In genomic region chrX:67780694-67781109, GRCh38 we compare ENCODE assay signal across 8 cellular contexts.
DNase-seq lines count a peak whose midpoint lies in the region; ATAC-seq and TF ChIP-seq lines count a peak whose summit lies in the region.

No MANE protein-coding gene starts in this region.

- intact Hi-C loops in mucosa of descending colon (cut with DNase I, micrococcal nuclease), result no loop called here

- peak; percentile 29 for ATAC-seq in mucosa of descending colon

- H3K36me3 ChIP-seq in BLaER1 treated with 17β-estradiol and CSF1 and Interleukin-3, amounts not matched to agents 10 nM and 100 nM, result no peaks in the 10 kb centered on the region
- H3K36me3 ChIP-seq in mucosa of descending colon (ENCODE audit: low read depth), result no peaks in the 10 kb centered on the region

- H3K27ac ChIP-seq in BLaER1 treated with 17β-estradiol and CSF1 and Interleukin-3, amounts not matched to agents 10 nM and 100 nM, result peak overlapping the region; percentile 75 to 91 (median 90); a peak in 21 of 22 replicates

- H3K9ac ChIP-seq in BLaER1 treated with 17β-estradiol and CSF1 and Interleukin-3, amounts not matched to agents 10 nM and 100 nM, result peak overlapping the region; percentile 60 to 80 (median 75); a peak in 21 of 22 replicates

- H3K9me3 ChIP-seq in BLaER1 treated with 17β-estradiol and CSF1 and Interleukin-3, amounts not matched to agents 10 nM and 100 nM (replicated peaks in 1 of 11), result peaks cover 0 to 28% (median 17%) of the 10 kb centered on the region in 11 experiments; a peak in 13 of 22 replicates
- no peaks in the 10 kb centered on the region for H3K9me3 ChIP-seq in mucosa of descending colon

- POLR2A ChIA-PET in GM10248 (lab: Yijun Ruan, JAX), result no interaction called here

- no peaks in the 10 kb centered on the region for H3K27me3 ChIP-seq in BLaER1 treated with 17β-estradiol and CSF1 and Interleukin-3, amounts not matched to agents 10 nM and 100 nM

- peaks cover 36 to 92% (median 65%) of the 10 kb centered on the region in 10 experiments for H3K4me1 ChIP-seq in BLaER1 treated with 17β-estradiol and CSF1 and Interleukin-3, amounts not matched to agents 10 nM and 100 nM
- no peaks in the 10 kb centered on the region for H3K4me1 ChIP-seq in mucosa of descending colon (ENCODE audit: low read depth)

- TF ChIP-seq CTCF in mucosa of descending colon (IDR thresholded peaks at IDR 0.05), result no peak
- no peak for TF ChIP-seq CTCF in GM10248 (IDR thresholded peaks at IDR 0.05; ENCODE audit: control extremely low read depth, extremely low read depth, low read depth, missing control alignments)

- DNase-seq in NCI-H460 (ENCODE audit: extremely low read depth, low read depth), result peak; percentile 41
- peak; percentile 62 to 89 for DNase-seq in dermis microvascular lymphatic vessel endothelial cell (ENCODE audit: low read depth in 2 of 2)
- peak; percentile 18 to 53 (median 25) for DNase-seq in mucosa of descending colon
- DNase-seq in HuH-7.5 (ENCODE audit: low spot score), result no peak
- no peak for DNase-seq in GM10248 (ENCODE audit: extremely low spot score)
- DNase-seq in germinal center (ENCODE audit: low spot score), result no peak
- DNase-seq in activated effector memory CD4-positive, alpha-beta T cell treated with anti-CD3 and anti-CD28 coated beads, Interleukin-2, amount 50 U/mL, for 16 hours, result no peak

- H3K4me2 ChIP-seq in BLaER1 treated with 17β-estradiol and CSF1 and Interleukin-3, amounts not matched to agents 10 nM and 100 nM, result peak overlapping the region; percentile 71 to 93 (median 80)

- no peaks in the 10 kb centered on the region for H4K20me1 ChIP-seq in BLaER1 treated with 17β-estradiol and CSF1 and Interleukin-3, amounts not matched to agents 10 nM and 100 nM

- H3K4me3 ChIP-seq in BLaER1 treated with 17β-estradiol and CSF1 and Interleukin-3, amounts not matched to agents 10 nM and 100 nM, result peak overlapping the region in 5 of 10 experiments; percentile 15 to 37 (median 28); a peak in 5 of 20 replicates
- H3K4me3 ChIP-seq in mucosa of descending colon, result no peak overlapping the region

- CTCF ChIA-PET in GM10248 (lab: Yijun Ruan, JAX), result interaction anchor here (1.2 kb wide), 1 partner anchor 38 kb away, joined by 3 read pairs; no protein-coding TSS in a partner anchor

Comparison
In these comparisons a context has a peak if more than half of its experiments do, and no peak if none do; other contexts are left out.
1. DNase-seq: peak in NCI-H460 (single experiment), dermis microvascular lymphatic vessel endothelial cell (2 of 2) and mucosa of descending colon (3 of 3); none in HuH-7.5 (single experiment), GM10248 (single experiment), germinal center (single experiment) and activated effector memory CD4-positive, alpha-beta T cell treated with anti-CD3 and anti-CD28 coated beads, Interleukin-2, amount 50 U/mL, for 16 hours (single experiment).